Comparison of ENCODE assay signal across 8 cellular contexts in the genomic region with DNA sequence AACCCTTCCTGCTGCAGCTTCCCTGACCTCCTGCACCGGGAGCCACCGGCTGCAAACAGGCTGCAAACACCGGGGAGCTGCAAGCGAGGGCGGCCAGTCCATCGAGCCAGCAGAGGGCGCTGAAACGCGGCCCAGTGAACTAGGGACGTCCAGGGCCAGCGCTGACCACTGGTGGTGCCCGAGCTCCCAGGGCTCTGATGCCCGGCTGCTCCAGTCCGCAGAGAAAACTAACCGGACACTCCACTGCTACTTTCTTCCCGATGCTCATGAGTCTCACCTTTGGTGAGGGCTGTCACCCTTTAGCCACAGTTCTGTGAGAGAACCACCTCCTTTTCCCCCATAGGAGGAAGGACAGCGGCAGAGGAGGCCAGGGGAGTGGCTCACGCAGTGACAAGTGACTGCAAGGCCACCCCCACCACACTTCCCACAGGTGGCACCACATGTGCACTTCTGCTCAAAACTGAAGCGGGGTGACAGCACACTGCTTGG.
DNase-seq lines count a peak whose midpoint lies in the region; ATAC-seq lines count a peak whose summit lies in the region.

No MANE protein-coding gene starts in this region.

- ATAC-seq in esophagus mucosa (peak; percentile 69), HG02623 (IDR thresholded peaks at IDR 0.05; ENCODE audit: unreplicated experiment) (no peak)
- ATAC-seq in stimulated activated effector memory CD8-positive, alpha-beta T cell treated with anti-CD3 and anti-CD28 coated beads, Interleukin-12 subunit alpha, Interleukin-12 subunit beta, amount 100 ng/mL, for 72 hours, result peak; percentile 75

- H3K27me3 ChIP-seq in NT2/D1 (ENCODE audit: insufficient read depth, insufficient read length), result no peaks in the 10 kb centered on the region
- H3K27me3 ChIP-seq in mucosa of rectum (ENCODE audit: control insufficient read depth in 2 of 2, insufficient read depth in 2 of 2, low read length in 2 of 2), result no peaks in the 10 kb centered on the region

- H3K4me1 ChIP-seq in NT2/D1 (ENCODE audit: insufficient read depth, insufficient read length) (peaks cover 3% of the 10 kb centered on the region), mucosa of rectum (ENCODE audit: control insufficient read depth in 2 of 2, insufficient read depth in 2 of 2, low read length in 2 of 2) (peaks cover 3 to 7% of the 10 kb centered on the region in 2 donors)

- no peaks in the 10 kb centered on the region for H3K27me3 Mint-ChIP-seq in activated T-cell treated with anti-CD3 and anti-CD28 coated beads, Interleukin-2, amount 50 U/mL, for 24 hours

- no peak overlapping the region for H3K27ac Mint-ChIP-seq in activated T-cell treated with anti-CD3 and anti-CD28 coated beads, Interleukin-2, amount 50 U/mL, for 24 hours
- H3K27ac Mint-ChIP-seq in stimulated activated effector memory CD8-positive, alpha-beta T cell treated with anti-CD3 and anti-CD28 coated beads, Interleukin-12 subunit alpha, Interleukin-12 subunit beta, amount 100 ng/mL, for 72 hours, result no peak overlapping the region

- no peaks in the 10 kb centered on the region for H3K36me3 Mint-ChIP-seq in activated T-cell treated with anti-CD3 and anti-CD28 coated beads, Interleukin-2, amount 50 U/mL, for 24 hours (ENCODE audit: low read depth)
- H3K36me3 Mint-ChIP-seq in stimulated activated effector memory CD8-positive, alpha-beta T cell treated with anti-CD3 and anti-CD28 coated beads, Interleukin-12 subunit alpha, Interleukin-12 subunit beta, amount 100 ng/mL, for 72 hours, result no peaks in the 10 kb centered on the region

- H3K27ac ChIP-seq in mucosa of rectum (ENCODE audit: low read depth in 2 of 2, low read length in 2 of 2), result no peak overlapping the region

- H3K4me1 Mint-ChIP-seq in activated T-cell treated with anti-CD3 and anti-CD28 coated beads, Interleukin-2, amount 50 U/mL, for 24 hours (ENCODE audit: low read depth), result peaks cover 9% of the 10 kb centered on the region
- peaks cover 9% of the 10 kb centered on the region for H3K4me1 Mint-ChIP-seq in stimulated activated effector memory CD8-positive, alpha-beta T cell treated with anti-CD3 and anti-CD28 coated beads, Interleukin-12 subunit alpha, Interleukin-12 subunit beta, amount 100 ng/mL, for 72 hours

- H3K4me3 ChIP-seq in NT2/D1 (ENCODE audit: insufficient read length, low read depth) (no peak overlapping the region), mucosa of rectum (ENCODE audit: low read length in 2 of 2) (peak overlapping the region; percentile 1 to 63)

- peak; percentile 28 for DNase-seq in NCI-H345 (lab: John Stamatoyannopoulos, UW)
- no peak for DNase-seq in NCI-H345 treated with DMSO at 0.1 percent for 48 hours (lab: John Stamatoyannopoulos, UW; ENCODE audit: unreplicated experiment)
- peak; percentile 52 for DNase-seq in NT2/D1 (ENCODE audit: low read depth, low spot score)
- peak; percentile 58 for DNase-seq in activated T-cell treated with anti-CD3 and anti-CD28 coated beads, Interleukin-2, amount 50 U/mL, for 24 hours
- DNase-seq in stimulated activated effector memory CD8-positive, alpha-beta T cell treated with anti-CD3 and anti-CD28 coated beads, Interleukin-12 subunit alpha, Interleukin-12 subunit beta, amount 100 ng/mL, for 72 hours (ENCODE audit: low spot score in 2 of 2), result peak; percentile 54 to 80

- no peak overlapping the region for H3K4me3 Mint-ChIP-seq in activated T-cell treated with anti-CD3 and anti-CD28 coated beads, Interleukin-2, amount 50 U/mL, for 24 hours
- peak overlapping the region; percentile 32 for H3K4me3 Mint-ChIP-seq in stimulated activated effector memory CD8-positive, alpha-beta T cell treated with anti-CD3 and anti-CD28 coated beads, Interleukin-12 subunit alpha, Interleukin-12 subunit beta, amount 100 ng/mL, for 72 hours

- no peaks in the 10 kb centered on the region for H3K9me3 Mint-ChIP-seq in activated T-cell treated with anti-CD3 and anti-CD28 coated beads, Interleukin-2, amount 50 U/mL, for 24 hours
- no peaks in the 10 kb centered on the region for H3K9me3 Mint-ChIP-seq in stimulated activated effector memory CD8-positive, alpha-beta T cell treated with anti-CD3 and anti-CD28 coated beads, Interleukin-12 subunit alpha, Interleukin-12 subunit beta, amount 100 ng/mL, for 72 hours

- peaks cover 7% of the 10 kb centered on the region; the same call in 1 of the 2 replicates for H3K9me3 ChIP-seq in NT2/D1 (ENCODE audit: insufficient read depth, low read length)
- no peaks in the 10 kb centered on the region for H3K9me3 ChIP-seq in mucosa of rectum (ENCODE audit: control insufficient read depth in 2 of 2, low read length in 2 of 2)

- H3K36me3 ChIP-seq in NT2/D1 (ENCODE audit: insufficient read depth, insufficient read length, low read length) (no peaks in the 10 kb centered on the region), mucosa of rectum (ENCODE audit: control insufficient read depth in 2 of 2, insufficient read depth in 2 of 2, low read length in 2 of 2) (no peaks in the 10 kb centered on the region)

- no peak overlapping the region for H3K9ac ChIP-seq in NT2/D1 (ENCODE audit: insufficient read length, low read depth)
- no peak overlapping the region for H3K9ac ChIP-seq in mucosa of rectum (ENCODE audit: low read depth in 1 of 2, low read length in 2 of 2)
